Comparison of ENCODE assay signal across 10 cellular contexts in genomic region chr18:75854174-75854573, GRCh38.
A peak's percentile ranks its signal among the peaks of the same experiment; 100 is the strongest.
DNase-seq lines count a peak whose midpoint lies in the region; ATAC-seq, FAIRE-seq and TF ChIP-seq lines count a peak whose summit lies in the region.
"Had no signal": no experiment of that assay in that cellular context is flagged by ENCODE, and none has a peak within 500 bp of the region (broad histone marks: within the 10 kb centered on the region; RNA-seq: fewer than 3 reads in every experiment).

No MANE protein-coding gene starts in this region.

- H3K27ac Mint-ChIP-seq in GM23338, result no peak overlapping the region

- peak; percentile 35 for TF ChIP-seq CTCF in D721Med (IDR thresholded peaks at IDR 0.05; ENCODE audit: insufficient read depth, missing control alignments)
- peak; percentile 81 to 89 for TF ChIP-seq CTCF in GM23338 (conservative IDR thresholded peaks at IDR 0.05; ENCODE audit: low read depth in 2 of 2)
- TF ChIP-seq CTCF in RWPE1 (conservative IDR thresholded peaks at IDR 0.05; ENCODE audit: low read depth), result peak; percentile 39

- FAIRE-seq in D721Med (lab: Jason Lieb, UNC), result peak; percentile 29

- no peak overlapping the region for H3K4me3 ChIP-seq in GM23338
- H3K4me3 ChIP-seq: prostate gland had no signal

- H3K27me3 ChIP-seq in GM23338 (ENCODE audit: insufficient read depth), result no peaks in the 10 kb centered on the region

- H3K27ac ChIP-seq in GM23338 (ENCODE audit: low read depth) (no peak overlapping the region), RWPE1 (no peak overlapping the region)
- H3K27ac ChIP-seq: prostate gland had no signal

- H3F3A ChIP-seq in GM23338 (replicated peaks; ENCODE audit: low read depth), result no peaks in the 10 kb centered on the region

- peak; percentile 59 for ATAC-seq in GM23338

- H3K79me2 ChIP-seq in GM23338 (replicated peaks; ENCODE audit: insufficient read depth), result no peaks in the 10 kb centered on the region

- no peaks in the 10 kb centered on the region for H3K9me3 Mint-ChIP-seq in GM23338
- H3K9me3 Mint-ChIP-seq: central memory CD8-positive, alpha-beta T cell had no signal

- CTCF ChIA-PET in RWPE1 (lab: Yijun Ruan, JAX), result interaction anchor here (0.7 kb wide), 2 partner anchors 203 to 1559 kb away, joined by 3 to 5 read pairs; no protein-coding TSS in a partner anchor

- H3K4me1 ChIP-seq in GM23338 (ENCODE audit: insufficient read depth), result no peaks in the 10 kb centered on the region
- H3K4me1 ChIP-seq: prostate gland had no signal

- no peaks in the 10 kb centered on the region for H3K4me1 Mint-ChIP-seq in GM23338
- H3K4me1 Mint-ChIP-seq: central memory CD8-positive, alpha-beta T cell had no signal

- H3K9me2 ChIP-seq in GM23338 (ENCODE audit: insufficient read depth), result peaks cover 10% of the 10 kb centered on the region; the same call in 1 of the 2 replicates

- DNase-seq in D721Med (ENCODE audit: insufficient read length, low spot score), result no peak
- peak; percentile 71 for DNase-seq in GM23338 (ENCODE audit: low spot score)
- DNase-seq in RWPE1 (ENCODE audit: low spot score), result no peak
- DNase-seq in iPS-NIHi7 (ENCODE audit: extremely low spot score), result peak; percentile 46
- DNase-seq in NCI-H2029 treated with DMSO at 0.1 percent for 48 hours (lab: John Stamatoyannopoulos, UW), result no peak
- no peak for DNase-seq in NCI-H226
- DNase-seq in OCI-M2 (lab: John Stamatoyannopoulos, UW; ENCODE audit: unreplicated experiment), result no peak
- DNase-seq in NOMO-1 (lab: John Stamatoyannopoulos, UW; ENCODE audit: unreplicated experiment in 2 of 2), result no peak

- no peaks in the 10 kb centered on the region for H3K27me3 Mint-ChIP-seq in GM23338 (ENCODE audit: insufficient read depth, low read depth, poor library complexity)
- H3K27me3 Mint-ChIP-seq: central memory CD8-positive, alpha-beta T cell had no signal

- POLR2A ChIA-PET in RWPE1 (lab: Yijun Ruan, JAX; ENCODE audit: low non-redundant PET), result no interaction called here

- H3K4me3 Mint-ChIP-seq in GM23338, result no peak overlapping the region
- H3K4me3 Mint-ChIP-seq: central memory CD8-positive, alpha-beta T cell had no signal

- peak overlapping the region; percentile 74 for H2AFZ ChIP-seq in GM23338

- no peak overlapping the region for H3K4me2 ChIP-seq in GM23338

- H3K36me3 Mint-ChIP-seq in GM23338 (ENCODE audit: low read depth), result no peaks in the 10 kb centered on the region

- no peaks in the 10 kb centered on the region for H4K20me1 ChIP-seq in GM23338 (replicated peaks; ENCODE audit: insufficient read depth)

- H3K36me3 ChIP-seq in GM23338 (ENCODE audit: insufficient read depth), result no peaks in the 10 kb centered on the region
- H3K36me3 ChIP-seq: prostate gland had no signal

TF ChIP-seq in GM23338, 12 proteins besides CTCF, POLR2A, EP300 and RAD21:
- no peak for TF ChIP-seq ZNF462 (CRISPR knock-in tag; IDR thresholded peaks at IDR 0.05)
- no peak for TF ChIP-seq ZNF114 (CRISPR knock-in tag; IDR thresholded peaks at IDR 0.05)
- no peak for TF ChIP-seq REST (IDR thresholded peaks at IDR 0.05; ENCODE audit: unreplicated experiment)

Comparison
In these comparisons a context has a peak if more than half of its experiments do, and no peak if none do; other contexts are left out.
1. DNase-seq: peak in GM23338 (single experiment) and iPS-NIHi7 (single experiment); none in D721Med (single experiment), RWPE1 (single experiment), NCI-H2029 treated with DMSO at 0.1 percent for 48 hours (single experiment), NCI-H226 (single experiment), OCI-M2 (single experiment) and NOMO-1 (0 of 2).
2. CTCF ChIP-seq: peak in every context shown above with its lines; median percentile 85 in GM23338; 39 in RWPE1; 35 in D721Med.